10 cellular contexts compared by ENCODE assay signal in the genomic region with DNA sequence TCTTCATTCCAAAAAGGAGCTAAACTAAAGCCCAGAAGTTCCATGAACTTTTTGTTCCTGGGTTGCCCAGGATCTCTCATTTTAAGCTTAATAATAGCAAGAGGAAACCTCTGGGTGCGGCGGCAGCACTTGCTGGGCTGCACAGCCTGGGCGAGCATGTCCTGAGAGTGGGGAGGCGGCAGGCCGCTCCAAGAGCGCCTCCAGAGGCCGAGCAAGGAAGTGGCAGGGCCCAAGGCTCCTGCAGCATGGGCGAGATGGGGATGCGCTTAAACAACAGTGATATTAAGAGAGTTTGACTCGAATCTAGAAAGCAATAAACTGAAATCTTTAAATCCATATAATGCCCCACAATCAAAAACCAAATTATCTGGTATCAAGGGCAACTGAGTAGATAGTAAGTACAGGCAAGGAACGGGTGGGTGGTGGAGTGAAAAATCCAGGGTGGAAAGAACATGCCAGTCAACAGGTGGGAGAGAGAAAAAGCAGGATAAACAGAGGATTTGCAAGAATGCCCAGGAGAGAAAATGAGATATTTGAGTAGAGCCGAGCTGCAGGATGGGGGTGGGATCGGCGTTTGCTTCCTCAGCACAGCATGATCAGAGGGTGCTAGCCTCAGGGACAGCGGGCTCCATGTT. TPM values are rescaled to one million over a fixed set of nuclear protein-coding genes. Genes with fewer than 3 reads are reported as not detected.
DNase-seq lines count a peak whose midpoint lies in the region; ATAC-seq and TF ChIP-seq lines count a peak whose summit lies in the region.
"Had no signal": no experiment of that assay in that cellular context is flagged by ENCODE, and none has a peak within 500 bp of the region (broad histone marks: within the 10 kb centered on the region; RNA-seq: fewer than 3 reads in every experiment).

No MANE protein-coding gene starts in this region.

- H3K9me3 Mint-ChIP-seq in H9 (no peaks in the 10 kb centered on the region), immature natural killer cell (no peaks in the 10 kb centered on the region)
- H3K9me3 Mint-ChIP-seq in activated naive CD4-positive, alpha-beta T cell treated with anti-CD3 and anti-CD28 coated beads, Interleukin-2, amount 10 ng/mL, durations not matched to agents 7 days and 5 days = no peaks in the 10 kb centered on the region
- H3K9me3 Mint-ChIP-seq: activated naive CD4-positive, alpha-beta T cell treated with anti-CD3 and anti-CD28 coated beads, Interleukin-2, amount 50 U/mL, for 24 hours had no signal

- peak; percentile 17 to 75 for DNase-seq in NCI-H526 (lab: John Stamatoyannopoulos, UW)
- no peak for DNase-seq in NCI-H526 treated with DMSO at 0.1 percent for 48 hours (lab: John Stamatoyannopoulos, UW)
- peak; percentile 85 for DNase-seq in H9
- DNase-seq in M059J (ENCODE audit: low read depth) = peak; percentile 5
- peak; percentile 32 for DNase-seq in activated naive CD4-positive, alpha-beta T cell treated with anti-CD3 and anti-CD28 coated beads, Interleukin-2, amount 10 ng/mL, durations not matched to agents 7 days and 5 days
- peak in 2 of 3 donors; percentile 14 to 15 for DNase-seq in immature natural killer cell
- peak in 1 of 2 donors; percentile 79 for DNase-seq in upper lobe of left lung
- DNase-seq in uterus = no peak

- H2BK12ac ChIP-seq in H9 (ENCODE audit: insufficient read length, low read depth, low read length) = no peak overlapping the region

- no peaks in the 10 kb centered on the region for H3K79me2 ChIP-seq in H9 (ENCODE audit: insufficient read depth, low read length)

- H3K36me3 ChIP-seq in upper lobe of left lung = no peaks in the 10 kb centered on the region
- no peaks in the 10 kb centered on the region for H3K36me3 ChIP-seq in uterus

- H3K27me3 ChIP-seq in H9 (ENCODE audit: insufficient read depth, low read length) (no peaks in the 10 kb centered on the region), upper lobe of left lung (no peaks in the 10 kb centered on the region), uterus (no peaks in the 10 kb centered on the region)

- no peak overlapping the region for H2AK5ac ChIP-seq in H9 (ENCODE audit: insufficient read length, low read length)

- H2BK5ac ChIP-seq in H9 (ENCODE audit: insufficient read length, low read length) = no peak overlapping the region

- no peak overlapping the region for H2BK20ac ChIP-seq in H9 (ENCODE audit: low read depth, low read length, poor library complexity, severe bottlenecking)

- no peak overlapping the region for H2BK15ac ChIP-seq in H9 (ENCODE audit: low read depth, low read length)

- peak in 1 of 2 donors; percentile 66 for ATAC-seq in upper lobe of left lung (ENCODE audit: low FRiP score in 2 of 2)

- H3K56ac ChIP-seq in H9 (ENCODE audit: insufficient read length, low read depth, low read length) = no peak overlapping the region

- H3K4me3 Mint-ChIP-seq in H9 (no peak overlapping the region; a peak in 1 of 5 replicates), immature natural killer cell (no peak overlapping the region)
- no peak overlapping the region for H3K4me3 Mint-ChIP-seq in activated naive CD4-positive, alpha-beta T cell treated with anti-CD3 and anti-CD28 coated beads, Interleukin-2, amount 10 ng/mL, durations not matched to agents 7 days and 5 days
- H3K4me3 Mint-ChIP-seq: activated naive CD4-positive, alpha-beta T cell treated with anti-CD3 and anti-CD28 coated beads, Interleukin-2, amount 50 U/mL, for 24 hours had no signal

- no peak overlapping the region for H4K91ac ChIP-seq in H9 (ENCODE audit: insufficient read length, low read depth, low read length)

- no peak overlapping the region for H3K4me2 ChIP-seq in H9 (ENCODE audit: insufficient read depth, insufficient read length, low read length)

- no peak overlapping the region for H2BK120ac ChIP-seq in H9 (ENCODE audit: low read depth, low read length, poor library complexity, severe bottlenecking)

- no peaks in the 10 kb centered on the region for H3K79me1 ChIP-seq in H9 (ENCODE audit: insufficient read depth, low read depth, low read length, poor library complexity, severe bottlenecking)

- H3K4me3 ChIP-seq in upper lobe of left lung (no peak overlapping the region), uterus (no peak overlapping the region)

- WGBS in H9 (ENCODE audit: extremely low coverage, insufficient read length, low lambda C conversion rate) = no CpG with 5 or more reads among the region's 15 CpGs
- WGBS in upper lobe of left lung, 2 donors = 53 to 56% methylated on average over 15 of the region's 15 CpGs

- no peak overlapping the region for H3K23ac ChIP-seq in H9 (ENCODE audit: insufficient read length, low read depth, low read length)

- H3K36me3 Mint-ChIP-seq in H9 (ENCODE audit: insufficient read depth in 1 of 3, low read depth in 3 of 3) (no peaks in the 10 kb centered on the region), immature natural killer cell (no peaks in the 10 kb centered on the region)
- no peaks in the 10 kb centered on the region for H3K36me3 Mint-ChIP-seq in activated naive CD4-positive, alpha-beta T cell treated with anti-CD3 and anti-CD28 coated beads, Interleukin-2, amount 10 ng/mL, durations not matched to agents 7 days and 5 days
- H3K36me3 Mint-ChIP-seq: activated naive CD4-positive, alpha-beta T cell treated with anti-CD3 and anti-CD28 coated beads, Interleukin-2, amount 50 U/mL, for 24 hours; CD4-positive, CD25-positive, alpha-beta regulatory T cell had no signal

- H3K4me1 Mint-ChIP-seq in H9 = peaks cover 11 to 15% of the 10 kb centered on the region in 2 experiments
- H3K4me1 Mint-ChIP-seq in activated naive CD4-positive, alpha-beta T cell treated with anti-CD3 and anti-CD28 coated beads, Interleukin-2, amount 10 ng/mL, durations not matched to agents 7 days and 5 days = no peaks in the 10 kb centered on the region
- H3K4me1 Mint-ChIP-seq in immature natural killer cell = no peaks in the 10 kb centered on the region
- H3K4me1 Mint-ChIP-seq: activated naive CD4-positive, alpha-beta T cell treated with anti-CD3 and anti-CD28 coated beads, Interleukin-2, amount 50 U/mL, for 24 hours; CD4-positive, CD25-positive, alpha-beta regulatory T cell had no signal

- no peak overlapping the region for H3T11ph ChIP-seq in H9 (ENCODE audit: low read length)

- H3K27me3 Mint-ChIP-seq in H9 (ENCODE audit: low read depth) = peaks cover 23% of the 10 kb centered on the region
- no peaks in the 10 kb centered on the region for H3K27me3 Mint-ChIP-seq in activated naive CD4-positive, alpha-beta T cell treated with anti-CD3 and anti-CD28 coated beads, Interleukin-2, amount 10 ng/mL, durations not matched to agents 7 days and 5 days
- H3K27me3 Mint-ChIP-seq in immature natural killer cell (ENCODE audit: low read depth in 3 of 3) = peaks cover 0 to 10% (median 8%) of the 10 kb centered on the region in 3 donors
- H3K27me3 Mint-ChIP-seq: CD4-positive, CD25-positive, alpha-beta regulatory T cell had no signal

- H3K18ac ChIP-seq in H9 (ENCODE audit: insufficient read length, low read depth, low read length) = no peak overlapping the region

- no peak overlapping the region for H3K14ac ChIP-seq in H9 (ENCODE audit: insufficient read depth, low read length)

- H4K20me1 ChIP-seq in H9 (ENCODE audit: control insufficient read depth, insufficient read depth, insufficient read length) = no peaks in the 10 kb centered on the region

- TF ChIP-seq EP300 in upper lobe of left lung (IDR thresholded peaks at IDR 0.05) = no peak

- H3K9me3 ChIP-seq in H9 (ENCODE audit: control insufficient read depth, low read depth, low read length) = no peaks in the 10 kb centered on the region
- no peaks in the 10 kb centered on the region for H3K9me3 ChIP-seq in upper lobe of left lung
- no peaks in the 10 kb centered on the region for H3K9me3 ChIP-seq in uterus

- no peaks in the 10 kb centered on the region for H3K23me2 ChIP-seq in H9 (ENCODE audit: insufficient read length, low read depth, low read length, poor library complexity, severe bottlenecking)

- H3K27ac ChIP-seq in H9 (ENCODE audit: insufficient read length, low read depth, low read length) (no peak overlapping the region), upper lobe of left lung (no peak overlapping the region), uterus (no peak overlapping the region)

- no peak overlapping the region for H4K5ac ChIP-seq in H9 (ENCODE audit: insufficient read length, low read depth, low read length)

- CTCF ChIA-PET in activated naive CD4-positive, alpha-beta T cell treated with anti-CD3 and anti-CD28 coated beads, Interleukin-2, amount 10 ng/mL, durations not matched to agents 7 days and 5 days (lab: Charles Lee) = interaction anchor here (1.5 kb wide), 1 partner anchor 10 kb away, joined by 4 read pairs; no protein-coding TSS in a partner anchor

- H2AFZ ChIP-seq in H9 (ENCODE audit: low read length) = peak overlapping the region; percentile 4

- no peak overlapping the region for H3K4ac ChIP-seq in H9 (ENCODE audit: low read depth, low read length)

- H3K4me1 ChIP-seq in H9 (ENCODE audit: insufficient read depth, low read length) = no peaks in the 10 kb centered on the region
- no peaks in the 10 kb centered on the region for H3K4me1 ChIP-seq in upper lobe of left lung
- no peaks in the 10 kb centered on the region for H3K4me1 ChIP-seq in uterus

- no peak overlapping the region for H3K27ac Mint-ChIP-seq in H9
- H3K27ac Mint-ChIP-seq in activated naive CD4-positive, alpha-beta T cell treated with anti-CD3 and anti-CD28 coated beads, Interleukin-2, amount 10 ng/mL, durations not matched to agents 7 days and 5 days = no peak overlapping the region
- no peak overlapping the region for H3K27ac Mint-ChIP-seq in immature natural killer cell
- H3K27ac Mint-ChIP-seq: activated naive CD4-positive, alpha-beta T cell treated with anti-CD3 and anti-CD28 coated beads, Interleukin-2, amount 50 U/mL, for 24 hours; CD4-positive, CD25-positive, alpha-beta regulatory T cell had no signal

- TF ChIP-seq POLR2A in upper lobe of left lung (IDR thresholded peaks at IDR 0.05) (no peak), uterus (IDR thresholded peaks at IDR 0.05) (no peak)

- H3K9ac ChIP-seq in H9 (ENCODE audit: extremely low read depth, insufficient read length, low read length) = no peak overlapping the region

- intact Hi-C loops in uterus (cut with DNase I; ENCODE audit: low total_unique reads) = no loop called here

- TF ChIP-seq CTCF in H9 (conservative IDR thresholded peaks at IDR 0.05) = peak; percentile 98
- TF ChIP-seq CTCF in upper lobe of left lung (IDR thresholded peaks at IDR 0.05) = peak in 5 of 6 experiments; percentile 32 to 65 (median 48)
- TF ChIP-seq CTCF in uterus (IDR thresholded peaks at IDR 0.05) = peak in 2 of 4 experiments; percentile 8 to 26

- H4K8ac ChIP-seq in H9 (replicated peaks; ENCODE audit: insufficient read length, low read depth, low read length) = no peak overlapping the region

RNA-seq across cellular contexts. Expression of gene TNR, which starts 14.1 kb away (rescaled TPM):
- total RNA-seq in H9 (2021) (0.02 TPM in 1 of 2 replicates, not detected in the other), upper lobe of left lung (1 to 10 TPM in 1 of 6 donors, under 1 TPM in 3, not detected in 2; 0.06 to 1.4 (median 0.09) TPM), uterus (under 1 TPM in 1 of 4 donors, not detected in 3; 0.21 TPM)
- not detected in 2 replicates for total RNA-seq in M059J (2014; rRNA removed; shearing (Covaris generic))
- polyA plus RNA-seq in immature natural killer cell = under 1 TPM in 2 of 3 donors, not detected in 1; 0.03 to 0.80 TPM
- total RNA-seq: CD4-positive, CD25-positive, alpha-beta regulatory T cell had no signal
- polyA plus RNA-seq: CD4-positive, CD25-positive, alpha-beta regulatory T cell had no signal

Comparison
In these comparisons a context has a peak if more than half of its experiments do, and no peak if none do; other contexts are left out.
1. DNase-seq: peak in NCI-H526 (2 of 2), H9 (single experiment), M059J (single experiment), activated naive CD4-positive, alpha-beta T cell treated with anti-CD3 and anti-CD28 coated beads, Interleukin-2, amount 10 ng/mL, durations not matched to agents 7 days and 5 days (single experiment) and immature natural killer cell (2 of 3); none in NCI-H526 treated with DMSO at 0.1 percent for 48 hours (single experiment) and uterus (0 of 2).